ENCODE assay signal across 8 cellular contexts in the genomic region with DNA sequence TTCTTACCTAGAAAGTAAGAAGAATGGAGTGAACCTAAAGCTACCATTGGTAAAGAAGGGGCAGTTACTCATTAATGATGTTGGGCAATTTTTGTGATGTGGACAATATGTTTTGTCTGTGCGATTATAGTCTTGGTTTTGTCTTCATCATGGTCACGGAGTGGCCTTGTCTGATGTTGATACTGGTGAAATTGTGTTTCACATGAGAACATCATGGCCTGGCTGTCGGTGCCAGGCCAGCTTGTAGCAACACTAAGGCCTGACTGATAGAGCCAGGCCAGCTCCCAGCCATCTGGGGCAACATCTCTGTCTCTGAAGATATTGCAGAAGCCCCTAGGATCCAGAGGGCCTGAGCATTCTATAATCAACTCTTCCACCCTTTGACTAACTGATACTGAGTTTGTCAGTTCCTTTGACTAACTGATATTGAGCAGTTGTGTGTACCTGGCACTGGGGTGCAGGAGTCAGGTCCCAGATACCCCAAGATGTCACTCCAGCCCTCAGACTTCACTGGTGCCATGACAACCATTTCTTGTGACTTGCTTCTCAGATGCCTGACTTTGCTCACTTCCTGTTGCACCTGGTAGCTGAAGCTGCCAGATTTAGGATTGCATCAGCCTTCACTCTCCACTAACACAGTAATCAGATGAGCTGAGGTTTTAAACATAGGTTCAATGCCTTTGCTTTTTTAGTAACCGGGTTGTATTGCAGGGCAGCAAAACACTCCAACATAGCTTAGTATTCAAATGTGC.
DNase-seq lines count a peak whose midpoint lies in the region; ATAC-seq and TF ChIP-seq lines count a peak whose summit lies in the region.

No MANE protein-coding gene starts in this region.

- H3K9me3 ChIP-seq in body of pancreas = no peaks in the 10 kb centered on the region

- H3K36me3 ChIP-seq in GM06990 (ENCODE audit: control insufficient read depth, insufficient read depth, low read length) = peaks cover 6% of the 10 kb centered on the region
- H3K36me3 ChIP-seq in body of pancreas (replicated peaks in 1 of 2; ENCODE audit: insufficient read depth in 1 of 2, low read depth in 2 of 2) = peaks cover 8 to 11% of the 10 kb centered on the region in 2 donors

- intact Hi-C loops in body of pancreas (cut with DNase I) = no loop called here

- H3K27ac ChIP-seq in body of pancreas = no peak overlapping the region

- TF ChIP-seq POLR2A in body of pancreas (IDR thresholded peaks at IDR 0.05) = no peak

- H3K27me3 ChIP-seq in GM06990 (replicated peaks; ENCODE audit: control insufficient read depth, insufficient read depth, low read length) = no peaks in the 10 kb centered on the region
- H3K27me3 ChIP-seq in body of pancreas = no peaks in the 10 kb centered on the region

- ATAC-seq in GM19467 (IDR thresholded peaks at IDR 0.05; ENCODE audit: unreplicated experiment) (peak; percentile 85), HG03457 (IDR thresholded peaks at IDR 0.05; ENCODE audit: unreplicated experiment) (peak; percentile 81), body of pancreas (peak; percentile 50)

- 53 to 55% methylated on average over 3 to 4 of the region's 4 CpGs for WGBS in body of pancreas, 2 donors

- H3K4me3 ChIP-seq in GM06990 (replicated peaks; ENCODE audit: low read depth, low read length) = no peak overlapping the region
- no peak overlapping the region for H3K4me3 ChIP-seq in body of pancreas

- peak; percentile 44 for DNase-seq in GM06990 (ENCODE audit: extremely low read depth, insufficient read length)
- peak in 2 of 4 donors; percentile 16 to 17 for DNase-seq in body of pancreas
- no peak for DNase-seq in NCI-H1105 treated with DMSO at 0.1 percent for 48 hours (lab: John Stamatoyannopoulos, UW)
- DNase-seq in NCI-H524 (lab: John Stamatoyannopoulos, UW) = no peak
- no peak for DNase-seq in mucosa of gallbladder (ENCODE audit: low spot score)
- no peak for DNase-seq in anterior cingulate cortex (lab: John Stamatoyannopoulos, UW)

- no peaks in the 10 kb centered on the region for H3K4me1 ChIP-seq in body of pancreas

- TF ChIP-seq CTCF in GM06990 (IDR thresholded peaks at IDR 0.05; ENCODE audit: insufficient read depth, low read length, poor library complexity, severe bottlenecking) = no peak
- no peak for TF ChIP-seq CTCF in body of pancreas (IDR thresholded peaks at IDR 0.05)
